In genomic region chr15:70098461-70099166, GRCh38 we compare ENCODE assay signal across 8 cellular contexts. TPM values are rescaled to one million over a fixed set of nuclear protein-coding genes. Genes with fewer than 3 reads are reported as not detected.
DNase-seq lines count a peak whose midpoint lies in the region; ATAC-seq and TF ChIP-seq lines count a peak whose summit lies in the region.

No MANE protein-coding gene starts in this region.

- H3K36me3 Mint-ChIP-seq in activated naive CD8-positive, alpha-beta T cell treated with anti-CD3 and anti-CD28 coated beads, Interleukin-2, amount 50 U/mL, for 24 hours (ENCODE audit: low read depth): peaks cover 14% of the 10 kb centered on the region

- intact Hi-C loops in left ventricle myocardium superior (cut with micrococcal nuclease) (loop anchor here (10.0 kb wide), 1 partner anchor 166 kb away; no protein-coding TSS in a partner anchor), prostate gland (cut with DNase I) (loop anchor here (10.0 kb wide), 3 partner anchors 366 to 634 kb away; no protein-coding TSS in a partner anchor)

- peaks cover 51% of the 10 kb centered on the region for H3K4me1 ChIP-seq in OCI-LY3 (ENCODE audit: low read length)
- H3K4me1 ChIP-seq in prostate gland (replicated peaks): peaks cover 5% of the 10 kb centered on the region

- DNase-seq in NCI-H1417 (lab: John Stamatoyannopoulos, UW) (peak; percentile 58 to 85 (median 85)), NCI-H1417 treated with DMSO at 0.1 percent for 48 hours (lab: John Stamatoyannopoulos, UW) (no peak), left ventricle myocardium superior (peak; percentile 67), prostate gland (ENCODE audit: low spot score) (no peak), cortex of kidney (lab: John Stamatoyannopoulos, UW) (no peak)
- DNase-seq in activated naive CD8-positive, alpha-beta T cell treated with anti-CD3 and anti-CD28 coated beads, Interleukin-2, amount 50 U/mL, for 24 hours: peak; percentile 26

- H3K9me3 ChIP-seq in OCI-LY3 (ENCODE audit: insufficient read depth, low read length) (no peaks in the 10 kb centered on the region), prostate gland (no peaks in the 10 kb centered on the region)

- peak overlapping the region; percentile 92 for H3K4me2 ChIP-seq in OCI-LY3 (ENCODE audit: low read length)

- TF ChIP-seq POLR2A in prostate gland (IDR thresholded peaks at IDR 0.05): peak; percentile 8

- ATAC-seq in activated naive CD8-positive, alpha-beta T cell treated with anti-CD3 and anti-CD28 coated beads, Interleukin-2, amount 50 U/mL, for 24 hours: no peak
- peak; percentile 9 for ATAC-seq in left ventricle myocardium superior
- no peak for ATAC-seq in HG03432 (IDR thresholded peaks at IDR 0.05; ENCODE audit: unreplicated experiment)

- H3K27me3 ChIP-seq in OCI-LY3 (ENCODE audit: low read depth, low read length) (no peaks in the 10 kb centered on the region), prostate gland (replicated peaks; ENCODE audit: insufficient read depth) (no peaks in the 10 kb centered on the region)

- H3K9me3 Mint-ChIP-seq in activated naive CD8-positive, alpha-beta T cell treated with anti-CD3 and anti-CD28 coated beads, Interleukin-2, amount 50 U/mL, for 24 hours: no peaks in the 10 kb centered on the region

- peaks cover 27% of the 10 kb centered on the region for H3K27me3 Mint-ChIP-seq in activated naive CD8-positive, alpha-beta T cell treated with anti-CD3 and anti-CD28 coated beads, Interleukin-2, amount 50 U/mL, for 24 hours

- peak overlapping the region; percentile 83 for H3K9ac ChIP-seq in OCI-LY3 (ENCODE audit: low read length)

- H3K27ac ChIP-seq in OCI-LY3 (ENCODE audit: low read length) (peak overlapping the region; percentile 72), prostate gland (peak overlapping the region; percentile 97 to 98)

- no peak overlapping the region for H2AFZ ChIP-seq in OCI-LY3 (ENCODE audit: low read depth, low read length)

- WGBS in prostate gland: under 1% methylated on average over 41 of the region's 60 CpGs

- H3K27ac Mint-ChIP-seq in activated naive CD8-positive, alpha-beta T cell treated with anti-CD3 and anti-CD28 coated beads, Interleukin-2, amount 50 U/mL, for 24 hours: peak overlapping the region; percentile 96

- H3K4me3 ChIP-seq in OCI-LY3 (ENCODE audit: low read length): peak overlapping the region; percentile 84
- peak overlapping the region; percentile 95 to 96 for H3K4me3 ChIP-seq in prostate gland

- H3K36me3 ChIP-seq in OCI-LY3 (replicated peaks; ENCODE audit: low read depth, low read length): peaks cover 34% of the 10 kb centered on the region
- H3K36me3 ChIP-seq in prostate gland: no peaks in the 10 kb centered on the region

- peaks cover 29% of the 10 kb centered on the region for H4K20me1 ChIP-seq in OCI-LY3 (ENCODE audit: insufficient read depth, low read length)

- H3K4me1 Mint-ChIP-seq in activated naive CD8-positive, alpha-beta T cell treated with anti-CD3 and anti-CD28 coated beads, Interleukin-2, amount 50 U/mL, for 24 hours: peaks cover 53% of the 10 kb centered on the region

- TF ChIP-seq CTCF in OCI-LY3 (IDR thresholded peaks at IDR 0.05; ENCODE audit: low read depth, low read length): no peak
- no peak for TF ChIP-seq CTCF in prostate gland (IDR thresholded peaks at IDR 0.05)

- H3K79me2 ChIP-seq in OCI-LY3 (ENCODE audit: low read length): peaks cover 41% of the 10 kb centered on the region

- peak overlapping the region; percentile 95 for H3K4me3 Mint-ChIP-seq in activated naive CD8-positive, alpha-beta T cell treated with anti-CD3 and anti-CD28 coated beads, Interleukin-2, amount 50 U/mL, for 24 hours

RNA-seq across cellular contexts. Expression of gene TLE3, which starts 0.9 kb away (rescaled TPM):
- total RNA-seq in left ventricle myocardium superior (12.8 TPM), prostate gland (100 to 1,000 TPM; 157 to 246 TPM)

Comparison
In these comparisons a context has a peak if more than half of its experiments do, and no peak if none do; other contexts are left out.
1. DNase-seq: peak in NCI-H1417 (3 of 3), activated naive CD8-positive, alpha-beta T cell treated with anti-CD3 and anti-CD28 coated beads, Interleukin-2, amount 50 U/mL, for 24 hours (single experiment) and left ventricle myocardium superior (single experiment); none in NCI-H1417 treated with DMSO at 0.1 percent for 48 hours (single experiment), prostate gland (single experiment) and cortex of kidney (single experiment).
2. RNA of gene TLE3, which starts 0.9 kb away (total RNA-seq): 157 to 246 TPM in prostate gland; 12.8 TPM in left ventricle myocardium superior (single experiment); every median in the first group is over 10 times any median in the second.